8 cellular contexts compared by ENCODE assay signal in the genomic region with DNA sequence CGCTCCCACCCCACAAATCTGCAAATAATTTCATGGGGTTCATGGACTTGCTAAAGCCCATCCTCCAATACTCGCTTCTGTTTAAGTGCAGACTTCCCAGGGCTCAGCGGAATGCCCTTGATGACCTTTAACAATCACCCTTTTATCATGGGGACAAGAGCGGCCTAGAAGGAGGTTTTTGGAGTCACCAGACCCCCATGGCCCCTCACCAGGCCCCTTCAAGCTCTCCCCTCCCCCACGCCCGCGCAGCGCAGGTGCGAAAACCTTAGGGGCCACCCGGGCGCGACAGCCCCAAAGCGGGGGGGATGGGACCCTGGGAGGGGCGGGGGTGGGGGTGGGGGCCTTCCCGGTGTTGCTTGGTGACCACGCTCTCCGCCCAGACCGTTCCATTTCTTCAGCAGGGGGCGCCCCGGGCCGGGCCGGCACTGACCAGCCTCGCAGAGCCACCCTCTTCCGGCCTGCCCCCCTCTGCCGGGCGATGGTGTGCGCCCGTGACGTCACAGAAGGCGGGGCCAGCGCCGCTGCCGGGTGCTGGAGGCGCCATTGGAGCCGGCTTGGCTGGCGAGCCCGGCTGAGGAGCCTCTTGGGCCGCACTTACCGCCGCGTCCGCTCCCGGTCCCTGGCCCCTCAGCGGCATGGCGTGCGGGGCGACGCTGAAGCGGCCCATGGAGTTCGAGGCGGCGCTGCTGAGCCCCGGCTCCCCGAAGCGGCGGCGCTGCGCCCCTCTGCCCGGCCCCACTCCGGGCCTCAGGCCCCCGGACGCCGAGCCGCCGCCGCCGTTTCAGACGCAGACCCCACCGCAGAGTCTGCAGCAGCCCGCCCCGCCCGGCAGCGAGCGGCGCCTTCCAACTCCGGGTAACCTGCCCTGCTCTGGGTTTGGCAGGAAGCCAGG. TPM values are rescaled to one million over a fixed set of nuclear protein-coding genes. Genes with fewer than 3 reads are reported as not detected.
DNase-seq lines count a peak whose midpoint lies in the region; ATAC-seq and TF ChIP-seq lines count a peak whose summit lies in the region.

A gene with protein sequence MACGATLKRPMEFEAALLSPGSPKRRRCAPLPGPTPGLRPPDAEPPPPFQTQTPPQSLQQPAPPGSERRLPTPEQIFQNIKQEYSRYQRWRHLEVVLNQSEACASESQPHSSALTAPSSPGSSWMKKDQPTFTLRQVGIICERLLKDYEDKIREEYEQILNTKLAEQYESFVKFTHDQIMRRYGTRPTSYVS (plus strand): TSS at position 531 of the 892 bp plus-strand sequence. CDS start 105 bp downstream, at position 636.

- H3K4me3 ChIP-seq in BJ (ENCODE audit: low read depth, low read length) (peak within 1 kb of the TSS; percentile 82), colonic mucosa (peak within 1 kb of the TSS; percentile 97)

- peaks cover 26% of the 10 kb centered on the region for H3K36me3 Mint-ChIP-seq in activated CD4-positive, alpha-beta T cell treated with anti-CD3 and anti-CD28 coated beads, Interleukin-2, amount 10 ng/mL, durations not matched to agents 24 days and 14 days (ENCODE audit: low read depth)

- H3K9ac ChIP-seq in colonic mucosa (ENCODE audit: low read depth in 2 of 2, low read length in 2 of 2), result peak within 1 kb of the TSS; percentile 64 to 97

- H3K27ac Mint-ChIP-seq in activated CD4-positive, alpha-beta T cell treated with anti-CD3 and anti-CD28 coated beads, Interleukin-2, amount 10 ng/mL, durations not matched to agents 24 days and 14 days, result peak within 1 kb of the TSS; percentile 90

- CTCF ChIA-PET in BJ (lab: Yijun Ruan, JAX), result interaction anchor here (1.9 kb wide), 1 partner anchor 101 kb away, joined by 6 read pairs; no protein-coding TSS in a partner anchor

- H3K36me3 ChIP-seq in BJ (ENCODE audit: control insufficient read depth, insufficient read depth, low read length), result no peaks in the 10 kb centered on the region; the same call in 1 of the 2 replicates
- no peaks in the 10 kb centered on the region for H3K36me3 ChIP-seq in colonic mucosa

- H3K9me3 Mint-ChIP-seq in activated CD4-positive, alpha-beta T cell treated with anti-CD3 and anti-CD28 coated beads, Interleukin-2, amount 10 ng/mL, durations not matched to agents 24 days and 14 days, result no peaks in the 10 kb centered on the region

- intact Hi-C loops in activated CD4-positive, alpha-beta T cell treated with anti-CD3 and anti-CD28 coated beads, Interleukin-2, amount 10 ng/mL, durations not matched to agents 24 days and 14 days (cut with micrococcal nuclease), result loop anchor here (1.0 to 5.0 kb wide), 4 partner anchors 36 to 196 kb away; a partner anchor contains a TSS
- intact Hi-C loops in colonic mucosa (cut with DNase I), result loop anchor here (10.0 kb wide), 1 partner anchor 116 kb away; a partner anchor contains a TSS

- H3K9me3 ChIP-seq in colonic mucosa, result no peaks in the 10 kb centered on the region

- POLR2A ChIA-PET in BJ (lab: Charles Lee), result no interaction called here

- no peak for TF ChIP-seq CTCF in BJ (IDR thresholded peaks at IDR 0.05; ENCODE audit: insufficient read depth, low read depth, low read length)
- no peak for TF ChIP-seq CTCF in colonic mucosa (IDR thresholded peaks at IDR 0.05)

- peaks cover 35% of the 10 kb centered on the region for H3K4me1 Mint-ChIP-seq in activated CD4-positive, alpha-beta T cell treated with anti-CD3 and anti-CD28 coated beads, Interleukin-2, amount 10 ng/mL, durations not matched to agents 24 days and 14 days

- ATAC-seq in GM19324 (IDR thresholded peaks at IDR 0.05; ENCODE audit: low FRiP score, unreplicated experiment), result peak; percentile 96
- ATAC-seq in HG03460 (IDR thresholded peaks at IDR 0.05; ENCODE audit: unreplicated experiment), result peak; percentile 90

- peak within 1 kb of the TSS; percentile 87 for H3K4me3 Mint-ChIP-seq in activated CD4-positive, alpha-beta T cell treated with anti-CD3 and anti-CD28 coated beads, Interleukin-2, amount 10 ng/mL, durations not matched to agents 24 days and 14 days

- no peaks in the 10 kb centered on the region for H3K4me1 ChIP-seq in colonic mucosa

- H3K27me3 ChIP-seq in BJ (ENCODE audit: control insufficient read depth, insufficient read depth, low read length) (no peaks in the 10 kb centered on the region), colonic mucosa (no peaks in the 10 kb centered on the region), layer of hippocampus (ENCODE audit: control insufficient read depth, insufficient read depth, low read length) (no peaks in the 10 kb centered on the region)

- DNase-seq in BJ (ENCODE audit: low read depth) (peak; percentile 72), NCI-H524 treated with DMSO at 0.1 percent for 48 hours (lab: John Stamatoyannopoulos, UW) (peak; percentile 69), colonic mucosa (peak; percentile 99)
- peak; percentile 99 for DNase-seq in activated CD4-positive, alpha-beta T cell treated with anti-CD3 and anti-CD28 coated beads, Interleukin-2, amount 10 ng/mL, durations not matched to agents 24 days and 14 days
- peak; percentile 93 to 99 (median 94) for DNase-seq in stimulated activated CD4-positive, alpha-beta T cell treated with anti-CD3 and anti-CD28 coated beads, Interleukin-1b, Interleukin-23, amount 100 ng/mL, for 24 hours (ENCODE audit: low read depth in 4 of 4, low spot score in 1 of 4)

- peak within 1 kb of the TSS; percentile 94 for H3K27ac ChIP-seq in colonic mucosa
- H3K27ac ChIP-seq in layer of hippocampus (ENCODE audit: low read depth, low read length), result peak within 1 kb of the TSS; percentile 97

- H3K27me3 Mint-ChIP-seq in activated CD4-positive, alpha-beta T cell treated with anti-CD3 and anti-CD28 coated beads, Interleukin-2, amount 10 ng/mL, durations not matched to agents 24 days and 14 days, result peaks cover 3% of the 10 kb centered on the region

RNA-seq across cellular contexts. Expression of the gene that starts here (rescaled TPM):
- 31.5 and 48.7 TPM in 2 replicates for polyA plus RNA-seq in BJ (2011; rRNA removed)
- polyA minus RNA-seq in BJ (2011; rRNA and poly(A)+ RNA removed), result 14.6 and 16.4 TPM in 2 replicates
- total RNA-seq in activated CD4-positive, alpha-beta T cell treated with anti-CD3 and anti-CD28 coated beads, Interleukin-2, amount 10 ng/mL, durations not matched to agents 24 days and 14 days, result 76.0 and 79.3 TPM in 2 replicates
- 10 to 100 TPM; 48.0 to 70.2 TPM for total RNA-seq in colonic mucosa

Comparison
In these comparisons a context has a peak if more than half of its experiments do, and no peak if none do; other contexts are left out.
1. Peak in every context shown above with its lines: DNase-seq, ATAC-seq, H3K4me3 ChIP-seq and H3K27ac ChIP-seq.